In genomic region chr1:246147471-246148461, GRCh38 we compare ENCODE assay signal across 22 cellular contexts.
DNase-seq lines count a peak whose midpoint lies in the region; ATAC-seq and TF ChIP-seq lines count a peak whose summit lies in the region.
"Had no signal": no experiment of that assay in that cellular context is flagged by ENCODE, and none has a peak within 500 bp of the region (broad histone marks: within the 10 kb centered on the region; RNA-seq: fewer than 3 reads in every experiment).

No MANE protein-coding gene starts in this region.

- CTCF ChIA-PET in WTC11 (lab: Charles Lee): interaction anchor here (1.4 kb wide), 1 partner anchor 12 kb away, joined by 4 read pairs; no protein-coding TSS in a partner anchor
- CTCF ChIA-PET in CD4-positive, alpha-beta T cell (lab: Charles Lee): no interaction called here

- H3K79me2 ChIP-seq in mesendoderm (ENCODE audit: control insufficient read depth, insufficient read depth, low read length): no peaks in the 10 kb centered on the region

- H2AK5ac ChIP-seq in mesendoderm (ENCODE audit: low read length): no peak overlapping the region

- POLR2A ChIA-PET in WTC11 (lab: Charles Lee): no interaction called here
- POLR2A ChIA-PET in CD4-positive, alpha-beta T cell (lab: Charles Lee): no interaction called here

- no peak overlapping the region for H3K4me3 ChIP-seq in mesendoderm (ENCODE audit: low read length)
- H3K4me3 ChIP-seq: HAP-1 had no signal

- H3K4me2 ChIP-seq in mesendoderm (ENCODE audit: low read length): no peak overlapping the region

- H3K4me1 Mint-ChIP-seq in WTC11: peaks cover 9% of the 10 kb centered on the region
- H3K4me1 Mint-ChIP-seq in CD4-positive, alpha-beta T cell (ENCODE audit: low read depth): no peaks in the 10 kb centered on the region
- H3K4me1 Mint-ChIP-seq in activated T-helper 1 cell treated with anti-CD3 and anti-CD28 coated beads, Interleukin-12 subunit alpha, Interleukin-12 subunit beta, Interleukin-2, Interleukin-4 antibody, amounts not matched to agents 30 ng/mL and 10 ng/mL and 1 ng/mL, durations not matched to agents 14 hours and 24 hours and 36 hours (ENCODE audit: low read depth): no peaks in the 10 kb centered on the region
- H3K4me1 Mint-ChIP-seq: IgD-negative memory B cell had no signal

- DNase-seq in NCI-H510A (lab: John Stamatoyannopoulos, UW): peak; percentile 31
- no peak for DNase-seq in NCI-H510A treated with DMSO at 0.1 percent for 48 hours (lab: John Stamatoyannopoulos, UW)
- DNase-seq in WTC11 (ENCODE audit: low spot score): no peak
- peak; percentile 21 for DNase-seq in mesendoderm
- no peak for DNase-seq in CD4-positive, alpha-beta T cell
- DNase-seq in activated T-helper 1 cell treated with anti-CD3 and anti-CD28 coated beads, Interleukin-12 subunit alpha, Interleukin-12 subunit beta, Interleukin-2, Interleukin-4 antibody, amounts not matched to agents 30 ng/mL and 10 ng/mL and 1 ng/mL, durations not matched to agents 14 hours and 24 hours and 36 hours (ENCODE audit: low spot score): no peak
- DNase-seq in AG08395 (ENCODE audit: low spot score): no peak
- DNase-seq: AML-193, DMS53, GF-D8, Kasumi-1, NCI-H1694, NCI-H2081 treated with DMSO at 0.1 percent for 48 hours, NCI-H524 treated with DMSO at 0.1 percent for 48 hours, SIG-M5 had no signal

- H3K27me3 ChIP-seq in mesendoderm (ENCODE audit: insufficient read depth, low read length, poor library complexity): no peaks in the 10 kb centered on the region
- H3K27me3 ChIP-seq in CD4-positive, alpha-beta T cell (ENCODE audit: control insufficient read depth, insufficient read depth, low read length): no peaks in the 10 kb centered on the region

- H3K36me3 Mint-ChIP-seq in WTC11: peaks cover 6% of the 10 kb centered on the region
- peaks cover 24% of the 10 kb centered on the region for H3K36me3 Mint-ChIP-seq in CD4-positive, alpha-beta T cell (ENCODE audit: low read depth)
- H3K36me3 Mint-ChIP-seq in activated T-helper 1 cell treated with anti-CD3 and anti-CD28 coated beads, Interleukin-12 subunit alpha, Interleukin-12 subunit beta, Interleukin-2, Interleukin-4 antibody, amounts not matched to agents 30 ng/mL and 10 ng/mL and 1 ng/mL, durations not matched to agents 14 hours and 24 hours and 36 hours (ENCODE audit: low read depth): peaks cover 2% of the 10 kb centered on the region

- no peak overlapping the region for H3K4me3 Mint-ChIP-seq in WTC11
- H3K4me3 Mint-ChIP-seq in CD4-positive, alpha-beta T cell: no peak overlapping the region
- H3K4me3 Mint-ChIP-seq in activated T-helper 1 cell treated with anti-CD3 and anti-CD28 coated beads, Interleukin-12 subunit alpha, Interleukin-12 subunit beta, Interleukin-2, Interleukin-4 antibody, amounts not matched to agents 30 ng/mL and 10 ng/mL and 1 ng/mL, durations not matched to agents 14 hours and 24 hours and 36 hours: no peak overlapping the region
- H3K4me3 Mint-ChIP-seq: IgD-negative memory B cell had no signal

- H3K36me3 ChIP-seq in mesendoderm (ENCODE audit: control insufficient read depth, insufficient read depth, low read length): no peaks in the 10 kb centered on the region
- H3K36me3 ChIP-seq: HAP-1 had no signal

- no peak overlapping the region for H3K4ac ChIP-seq in mesendoderm (ENCODE audit: low read depth, low read length)

- no peak overlapping the region for H3K27ac Mint-ChIP-seq in WTC11
- H3K27ac Mint-ChIP-seq in CD4-positive, alpha-beta T cell: no peak overlapping the region
- no peak overlapping the region for H3K27ac Mint-ChIP-seq in activated T-helper 1 cell treated with anti-CD3 and anti-CD28 coated beads, Interleukin-12 subunit alpha, Interleukin-12 subunit beta, Interleukin-2, Interleukin-4 antibody, amounts not matched to agents 30 ng/mL and 10 ng/mL and 1 ng/mL, durations not matched to agents 14 hours and 24 hours and 36 hours
- H3K27ac Mint-ChIP-seq: IgD-negative memory B cell had no signal

- H3K27ac ChIP-seq in mesendoderm (ENCODE audit: low read depth, low read length): no peak overlapping the region
- H3K27ac ChIP-seq in CD4-positive, alpha-beta T cell (ENCODE audit: low read depth, low read length): no peak overlapping the region
- H3K27ac ChIP-seq: 22Rv1, C4-2B had no signal

- H4K8ac ChIP-seq in mesendoderm (ENCODE audit: low read depth, low read length): no peak overlapping the region

- no peaks in the 10 kb centered on the region for H3K27me3 Mint-ChIP-seq in WTC11 (ENCODE audit: low read depth)
- no peaks in the 10 kb centered on the region for H3K27me3 Mint-ChIP-seq in CD4-positive, alpha-beta T cell
- H3K27me3 Mint-ChIP-seq in activated T-helper 1 cell treated with anti-CD3 and anti-CD28 coated beads, Interleukin-12 subunit alpha, Interleukin-12 subunit beta, Interleukin-2, Interleukin-4 antibody, amounts not matched to agents 30 ng/mL and 10 ng/mL and 1 ng/mL, durations not matched to agents 14 hours and 24 hours and 36 hours (ENCODE audit: insufficient read depth): no peaks in the 10 kb centered on the region
- H3K27me3 Mint-ChIP-seq: IgD-negative memory B cell had no signal

- no peaks in the 10 kb centered on the region for H3K9me3 ChIP-seq in CD4-positive, alpha-beta T cell (ENCODE audit: control insufficient read depth, low read length)

- H3K9me3 Mint-ChIP-seq in WTC11: peaks cover 9% of the 10 kb centered on the region
- peaks cover 3% of the 10 kb centered on the region for H3K9me3 Mint-ChIP-seq in CD4-positive, alpha-beta T cell
- peaks cover 12% of the 10 kb centered on the region for H3K9me3 Mint-ChIP-seq in activated T-helper 1 cell treated with anti-CD3 and anti-CD28 coated beads, Interleukin-12 subunit alpha, Interleukin-12 subunit beta, Interleukin-2, Interleukin-4 antibody, amounts not matched to agents 30 ng/mL and 10 ng/mL and 1 ng/mL, durations not matched to agents 14 hours and 24 hours and 36 hours

- no peak overlapping the region for H3K56ac ChIP-seq in mesendoderm (ENCODE audit: low read length)

- TF ChIP-seq CTCF in WTC11 (IDR thresholded peaks at IDR 0.05): no peak
- TF ChIP-seq CTCF in CD4-positive, alpha-beta T cell (IDR thresholded peaks at IDR 0.05): no peak

- no peaks in the 10 kb centered on the region for H3K79me1 ChIP-seq in mesendoderm (ENCODE audit: low read length)

- H3K18ac ChIP-seq in mesendoderm (ENCODE audit: low read length): no peak overlapping the region

- no peak overlapping the region for H2BK5ac ChIP-seq in mesendoderm (ENCODE audit: low read length)

- H3K23ac ChIP-seq in mesendoderm (ENCODE audit: low read length): no peak overlapping the region

- H3K4me1 ChIP-seq in mesendoderm (ENCODE audit: control insufficient read depth, low read depth, low read length): no peaks in the 10 kb centered on the region

- H2BK15ac ChIP-seq in mesendoderm (replicated peaks; ENCODE audit: low read depth): no peak overlapping the region

- no CpG with 5 or more reads among the region's 31 CpGs for WGBS in mesendoderm (ENCODE audit: extremely low coverage, insufficient coverage, low lambda C conversion rate)

- H4K5ac ChIP-seq in mesendoderm (ENCODE audit: low read length): no peak overlapping the region

- H3K9ac ChIP-seq in mesendoderm (ENCODE audit: low read length): no peak overlapping the region

- H2BK120ac ChIP-seq in mesendoderm (ENCODE audit: low read depth, low read length): no peak overlapping the region

- intact Hi-C loops in CD4-positive, alpha-beta T cell (cut with DNase I, micrococcal nuclease): no loop called here
- intact Hi-C loops in activated T-helper 1 cell treated with anti-CD3 and anti-CD28 coated beads, Interleukin-12 subunit alpha, Interleukin-12 subunit beta, Interleukin-2, Interleukin-4 antibody, amounts not matched to agents 30 ng/mL and 10 ng/mL and 1 ng/mL, durations not matched to agents 14 hours and 24 hours and 36 hours (cut with micrococcal nuclease): no loop called here

- peak; percentile 59 for ATAC-seq in WTC11
- ATAC-seq in CD4-positive, alpha-beta T cell (ENCODE audit: poor library complexity): no peak
- no peak for ATAC-seq in HG02885 (IDR thresholded peaks at IDR 0.05; ENCODE audit: poor library complexity, unreplicated experiment)
- ATAC-seq: Panc1, SK-N-SH treated with all-trans-retinoic acid at 6 μM for 48 hours had no signal

TF ChIP-seq in WTC11, 78 proteins besides CTCF, POLR2A, EP300 and RAD21 (continues in another document):
- TF ChIP-seq ZNF138 (CRISPR knock-in tag; conservative IDR thresholded peaks at IDR 0.05) (no peak), FOXP1 (CRISPR knock-in tag; IDR thresholded peaks at IDR 0.05; ENCODE audit: borderline replicate concordance) (no peak), ZNF671 (CRISPR knock-in tag; IDR thresholded peaks at IDR 0.05) (no peak), CREM (CRISPR knock-in tag; IDR thresholded peaks at IDR 0.05) (no peak), FOXK1 (CRISPR knock-in tag; IDR thresholded peaks at IDR 0.05) (no peak), RORB (CRISPR knock-in tag; IDR thresholded peaks at IDR 0.05) (no peak), GRHL2 (CRISPR knock-in tag; IDR thresholded peaks at IDR 0.05; ENCODE audit: insufficient replicate concordance, severe bottlenecking) (no peak)
- TF ChIP-seq, protein P1, sequence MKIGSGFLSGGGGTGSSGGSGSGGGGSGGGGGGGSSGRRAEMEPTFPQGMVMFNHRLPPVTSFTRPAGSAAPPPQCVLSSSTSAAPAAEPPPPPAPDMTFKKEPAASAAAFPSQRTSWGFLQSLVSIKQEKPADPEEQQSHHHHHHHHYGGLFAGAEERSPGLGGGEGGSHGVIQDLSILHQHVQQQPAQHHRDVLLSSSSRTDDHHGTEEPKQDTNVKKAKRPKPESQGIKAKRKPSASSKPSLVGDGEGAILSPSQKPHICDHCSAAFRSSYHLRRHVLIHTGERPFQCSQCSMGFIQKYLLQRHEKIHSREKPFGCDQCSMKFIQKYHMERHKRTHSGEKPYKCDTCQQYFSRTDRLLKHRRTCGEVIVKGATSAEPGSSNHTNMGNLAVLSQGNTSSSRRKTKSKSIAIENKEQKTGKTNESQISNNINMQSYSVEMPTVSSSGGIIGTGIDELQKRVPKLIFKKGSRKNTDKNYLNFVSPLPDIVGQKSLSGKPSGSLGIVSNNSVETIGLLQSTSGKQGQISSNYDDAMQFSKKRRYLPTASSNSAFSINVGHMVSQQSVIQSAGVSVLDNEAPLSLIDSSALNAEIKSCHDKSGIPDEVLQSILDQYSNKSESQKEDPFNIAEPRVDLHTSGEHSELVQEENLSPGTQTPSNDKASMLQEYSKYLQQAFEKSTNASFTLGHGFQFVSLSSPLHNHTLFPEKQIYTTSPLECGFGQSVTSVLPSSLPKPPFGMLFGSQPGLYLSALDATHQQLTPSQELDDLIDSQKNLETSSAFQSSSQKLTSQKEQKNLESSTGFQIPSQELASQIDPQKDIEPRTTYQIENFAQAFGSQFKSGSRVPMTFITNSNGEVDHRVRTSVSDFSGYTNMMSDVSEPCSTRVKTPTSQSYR (CRISPR knock-in tag; IDR thresholded peaks at IDR 0.05): no peak
- TF ChIP-seq, protein P2, sequence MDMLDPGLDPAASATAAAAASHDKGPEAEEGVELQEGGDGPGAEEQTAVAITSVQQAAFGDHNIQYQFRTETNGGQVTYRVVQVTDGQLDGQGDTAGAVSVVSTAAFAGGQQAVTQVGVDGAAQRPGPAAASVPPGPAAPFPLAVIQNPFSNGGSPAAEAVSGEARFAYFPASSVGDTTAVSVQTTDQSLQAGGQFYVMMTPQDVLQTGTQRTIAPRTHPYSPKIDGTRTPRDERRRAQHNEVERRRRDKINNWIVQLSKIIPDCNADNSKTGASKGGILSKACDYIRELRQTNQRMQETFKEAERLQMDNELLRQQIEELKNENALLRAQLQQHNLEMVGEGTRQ (CRISPR knock-in tag; IDR thresholded peaks at IDR 0.05): no peak

Comparison
In these comparisons a context has a peak if more than half of its experiments do, and no peak if none do; other contexts are left out.
1. DNase-seq: peak in NCI-H510A (single experiment) and mesendoderm (single experiment); none in NCI-H510A treated with DMSO at 0.1 percent for 48 hours (single experiment), WTC11 (single experiment), CD4-positive, alpha-beta T cell (0 of 10), activated T-helper 1 cell treated with anti-CD3 and anti-CD28 coated beads, Interleukin-12 subunit alpha, Interleukin-12 subunit beta, Interleukin-2, Interleukin-4 antibody, amounts not matched to agents 30 ng/mL and 10 ng/mL and 1 ng/mL, durations not matched to agents 14 hours and 24 hours and 36 hours (single experiment) and AG08395 (single experiment).